ENCODE assay signal across 8 cellular contexts in the genomic region with DNA sequence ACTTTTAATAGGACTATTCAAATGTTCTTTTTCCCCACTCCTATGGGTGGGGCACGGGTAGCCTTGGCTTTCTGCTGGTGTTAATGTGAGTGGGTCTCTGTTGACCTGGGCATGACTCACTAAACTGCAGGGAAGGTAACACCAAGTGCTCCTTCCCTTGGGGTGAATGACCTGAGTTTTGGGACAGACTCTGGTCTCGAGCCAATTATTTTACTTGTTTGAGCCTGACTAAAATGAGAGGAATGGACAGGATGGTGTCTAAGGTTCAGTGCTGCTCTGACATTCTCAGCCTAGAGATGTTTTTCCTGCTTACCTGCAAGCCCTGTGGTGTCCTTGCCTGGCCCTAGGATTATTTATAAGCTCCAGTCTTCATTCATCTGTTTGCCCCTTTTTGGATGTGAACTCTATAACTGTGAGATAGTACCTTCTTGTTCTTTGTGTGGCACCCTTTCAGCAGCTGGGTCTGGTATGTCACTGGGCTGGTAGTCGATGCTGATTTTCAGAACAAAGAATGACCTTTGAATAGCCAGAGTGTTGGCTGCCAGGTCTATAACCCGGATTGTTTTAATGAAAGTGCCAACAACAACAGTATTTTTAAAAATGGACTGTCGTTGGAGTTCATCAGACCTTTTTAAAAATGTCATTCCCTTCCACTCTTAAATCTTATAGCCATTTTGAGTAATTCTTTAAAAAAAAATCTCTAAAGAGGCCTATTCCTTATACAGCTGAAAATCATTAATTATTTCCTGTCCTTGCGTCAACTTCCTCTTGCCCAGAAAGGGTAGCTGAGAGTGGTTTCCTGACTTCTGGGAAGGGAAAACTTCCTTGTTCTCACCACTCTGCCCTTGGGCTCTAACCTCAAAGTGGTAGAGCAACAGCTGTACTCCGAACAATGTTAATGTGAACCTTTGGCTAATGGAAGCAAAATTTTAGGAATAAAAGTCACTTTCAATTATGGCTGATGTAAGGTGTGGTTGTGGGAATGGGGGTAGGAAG. TPM values are rescaled to one million over a fixed set of nuclear protein-coding genes. Genes with fewer than 3 reads are reported as not detected.
A peak's percentile ranks its signal among the peaks of the same experiment; 100 is the strongest.
DNase-seq lines count a peak whose midpoint lies in the region; ATAC-seq and TF ChIP-seq lines count a peak whose summit lies in the region.
"Not testable (repeated sequence)": the region's sequence is repeated elsewhere in the genome, so short reads cannot be mapped to it uniquely, and the experiment has no call there.

No MANE protein-coding gene starts in this region.

- CTCF ChIA-PET in activated naive CD4-positive, alpha-beta T cell treated with anti-CD3 and anti-CD28 coated beads, Interleukin-2, amount 10 ng/mL, durations not matched to agents 7 days and 5 days (lab: Charles Lee), result not testable (repeated sequence)

- H3K4me3 ChIP-seq in BLaER1 treated with 17β-estradiol and CSF1 and Interleukin-3, amounts not matched to agents 10 nM and 100 nM, result peak overlapping the region in 1 of 10 experiments; percentile 34; a peak in 5 of 20 replicates
- 0 out of 2 replicates have a peak overlapping the region, but pooled peaks have one; percentile 22 for H3K4me3 ChIP-seq in SK-N-MC
- H3K4me3 ChIP-seq in epithelial cell of esophagus (ENCODE audit: low read length), result not testable (repeated sequence)

- not testable (repeated sequence) for TF ChIP-seq CTCF in epithelial cell of esophagus (IDR thresholded peaks at IDR 0.05; ENCODE audit: insufficient read depth, low read depth, low read length, missing control alignments); natural killer cell (IDR thresholded peaks at IDR 0.05)

- intact Hi-C loops in natural killer cell (cut with micrococcal nuclease), result not testable (repeated sequence)

- H3K36me3 Mint-ChIP-seq in activated naive CD4-positive, alpha-beta T cell treated with anti-CD3 and anti-CD28 coated beads, Interleukin-2, amount 10 ng/mL, durations not matched to agents 7 days and 5 days, result peaks cover 65% of the 10 kb centered on the region
- H3K36me3 Mint-ChIP-seq in immature natural killer cell, result peaks cover 7 to 15% (median 7%) of the 10 kb centered on the region in 3 donors
- H3K36me3 Mint-ChIP-seq in natural killer cell, result not testable (repeated sequence)

- peaks cover 13 to 88% (median 63%) of the 10 kb centered on the region in 11 experiments for H3K36me3 ChIP-seq in BLaER1 treated with 17β-estradiol and CSF1 and Interleukin-3, amounts not matched to agents 10 nM and 100 nM
- H3K36me3 ChIP-seq in SK-N-MC (ENCODE audit: insufficient read depth, low read length), result not testable (repeated sequence)

- peak overlapping the region; percentile 89 for H3K27ac Mint-ChIP-seq in activated naive CD4-positive, alpha-beta T cell treated with anti-CD3 and anti-CD28 coated beads, Interleukin-2, amount 10 ng/mL, durations not matched to agents 7 days and 5 days
- peak overlapping the region; percentile 3 to 82 (median 30) for H3K27ac Mint-ChIP-seq in immature natural killer cell
- peak overlapping the region; percentile 3 to 51 for H3K27ac Mint-ChIP-seq in natural killer cell
- H3K27ac Mint-ChIP-seq in stimulated activated naive CD8-positive, alpha-beta T cell treated with anti-CD3 and anti-CD28 coated beads, Interleukin-15, amount 100 ng/mL, for 72 hours, result peak overlapping the region; percentile 97 to 98

- peak overlapping the region; percentile 48 for H3K4me3 Mint-ChIP-seq in activated naive CD4-positive, alpha-beta T cell treated with anti-CD3 and anti-CD28 coated beads, Interleukin-2, amount 10 ng/mL, durations not matched to agents 7 days and 5 days
- H3K4me3 Mint-ChIP-seq in immature natural killer cell (peak overlapping the region in 4 of 5 donors; percentile 1 to 61 (median 42)), natural killer cell (peak overlapping the region; percentile 9)
- H3K4me3 Mint-ChIP-seq in stimulated activated naive CD8-positive, alpha-beta T cell treated with anti-CD3 and anti-CD28 coated beads, Interleukin-15, amount 100 ng/mL, for 72 hours, result peak overlapping the region; percentile 55 to 70

- H3K4me2 ChIP-seq in BLaER1 treated with 17β-estradiol and CSF1 and Interleukin-3, amounts not matched to agents 10 nM and 100 nM, result peak overlapping the region; percentile 68 to 91 (median 79)

- peak; percentile 55 for DNase-seq in HT-29 (ENCODE audit: low spot score)
- DNase-seq in SK-N-MC (ENCODE audit: low read depth, low spot score), result peak; percentile 64
- not testable (repeated sequence) for DNase-seq in activated naive CD4-positive, alpha-beta T cell treated with anti-CD3 and anti-CD28 coated beads, Interleukin-2, amount 10 ng/mL, durations not matched to agents 7 days and 5 days; immature natural killer cell; natural killer cell
- DNase-seq in epithelial cell of esophagus (ENCODE audit: low read depth), result peak; percentile 79
- peak in 1 of 2 donors; percentile 21 for DNase-seq in stimulated activated naive CD8-positive, alpha-beta T cell treated with anti-CD3 and anti-CD28 coated beads, Interleukin-15, amount 100 ng/mL, for 72 hours

- ATAC-seq in natural killer cell, result peak in 1 of 3 donors; percentile 52
- ATAC-seq in stimulated activated naive CD8-positive, alpha-beta T cell treated with anti-CD3 and anti-CD28 coated beads, Interleukin-15, amount 100 ng/mL, for 72 hours, result peak; percentile 68

- not testable (repeated sequence) for H3K27me3 Mint-ChIP-seq in activated naive CD4-positive, alpha-beta T cell treated with anti-CD3 and anti-CD28 coated beads, Interleukin-2, amount 10 ng/mL, durations not matched to agents 7 days and 5 days; immature natural killer cell (ENCODE audit: low read depth in 3 of 3); natural killer cell (ENCODE audit: low read depth in 2 of 2); stimulated activated naive CD8-positive, alpha-beta T cell treated with anti-CD3 and anti-CD28 coated beads, Interleukin-15, amount 100 ng/mL, for 72 hours

- H3K9me3 Mint-ChIP-seq in activated naive CD4-positive, alpha-beta T cell treated with anti-CD3 and anti-CD28 coated beads, Interleukin-2, amount 10 ng/mL, durations not matched to agents 7 days and 5 days; immature natural killer cell; natural killer cell; stimulated activated naive CD8-positive, alpha-beta T cell treated with anti-CD3 and anti-CD28 coated beads, Interleukin-15, amount 100 ng/mL, for 72 hours: not testable (repeated sequence)

- H3K4me1 ChIP-seq in BLaER1 treated with 17β-estradiol and CSF1 and Interleukin-3, amounts not matched to agents 10 nM and 100 nM, result peaks cover 32 to 67% (median 44%) of the 10 kb centered on the region in 10 experiments

- H3K27ac ChIP-seq in BLaER1 treated with 17β-estradiol and CSF1 and Interleukin-3, amounts not matched to agents 10 nM and 100 nM, result peak overlapping the region; percentile 49 to 79 (median 69); a peak in 21 of 22 replicates
- H3K27ac ChIP-seq in SK-N-MC, result not testable (repeated sequence)

- H4K20me1 ChIP-seq in BLaER1 treated with 17β-estradiol and CSF1 and Interleukin-3, amounts not matched to agents 10 nM and 100 nM, result peaks cover 0 to 11% (median 4%) of the 10 kb centered on the region in 11 experiments; a peak in 14 of 22 replicates

- peaks cover 56% of the 10 kb centered on the region for H3K4me1 Mint-ChIP-seq in activated naive CD4-positive, alpha-beta T cell treated with anti-CD3 and anti-CD28 coated beads, Interleukin-2, amount 10 ng/mL, durations not matched to agents 7 days and 5 days
- peaks cover 36 to 44% of the 10 kb centered on the region in 2 donors for H3K4me1 Mint-ChIP-seq in immature natural killer cell
- peaks cover 36 to 39% of the 10 kb centered on the region in 2 donors for H3K4me1 Mint-ChIP-seq in natural killer cell
- H3K4me1 Mint-ChIP-seq in stimulated activated naive CD8-positive, alpha-beta T cell treated with anti-CD3 and anti-CD28 coated beads, Interleukin-15, amount 100 ng/mL, for 72 hours, result peaks cover 49% of the 10 kb centered on the region

- peak overlapping the region in 10 of 11 experiments; percentile 14 to 51 (median 40); a peak in 12 of 22 replicates for H3K9ac ChIP-seq in BLaER1 treated with 17β-estradiol and CSF1 and Interleukin-3, amounts not matched to agents 10 nM and 100 nM
- not testable (repeated sequence) for H3K9ac ChIP-seq in SK-N-MC (ENCODE audit: insufficient read length)

- H3K9me3 ChIP-seq in BLaER1 treated with 17β-estradiol and CSF1 and Interleukin-3, amounts not matched to agents 10 nM and 100 nM (replicated peaks in 1 of 11); SK-N-MC (ENCODE audit: low read depth, low read length): not testable (repeated sequence)

- not testable (repeated sequence) for H3K27me3 ChIP-seq in BLaER1 treated with 17β-estradiol and CSF1 and Interleukin-3, amounts not matched to agents 10 nM and 100 nM

RNA-seq across cellular contexts. Expression of gene KLHL2, which starts 14.9 kb away (rescaled TPM):
- total RNA-seq in HT-29 (2014; rRNA removed; shearing (Covaris generic)), result 10.0 and 11.9 TPM in 2 replicates
- polyA plus RNA-seq in immature natural killer cell, result 1 to 10 TPM; 2.6 to 4.0 (median 3.5) TPM
- total RNA-seq in natural killer cell, result 10 to 100 TPM; 24.2 to 29.2 (median 25.2) TPM

Comparison
In these comparisons a context has a peak if more than half of its experiments do, and no peak if none do; other contexts are left out.
1. H3K27ac Mint-ChIP-seq: peak in every context shown above with its lines; median percentile 98 in stimulated activated naive CD8-positive, alpha-beta T cell treated with anti-CD3 and anti-CD28 coated beads, Interleukin-15, amount 100 ng/mL, for 72 hours; 89 in activated naive CD4-positive, alpha-beta T cell treated with anti-CD3 and anti-CD28 coated beads, Interleukin-2, amount 10 ng/mL, durations not matched to agents 7 days and 5 days; 30 in immature natural killer cell; 27 in natural killer cell.
2. H3K4me3 Mint-ChIP-seq: peak in every context shown above with its lines; median percentile 62 in stimulated activated naive CD8-positive, alpha-beta T cell treated with anti-CD3 and anti-CD28 coated beads, Interleukin-15, amount 100 ng/mL, for 72 hours; 48 in activated naive CD4-positive, alpha-beta T cell treated with anti-CD3 and anti-CD28 coated beads, Interleukin-2, amount 10 ng/mL, durations not matched to agents 7 days and 5 days; 42 in immature natural killer cell; 9 in natural killer cell.